8 cellular contexts compared by ENCODE assay signal in the genomic region with DNA sequence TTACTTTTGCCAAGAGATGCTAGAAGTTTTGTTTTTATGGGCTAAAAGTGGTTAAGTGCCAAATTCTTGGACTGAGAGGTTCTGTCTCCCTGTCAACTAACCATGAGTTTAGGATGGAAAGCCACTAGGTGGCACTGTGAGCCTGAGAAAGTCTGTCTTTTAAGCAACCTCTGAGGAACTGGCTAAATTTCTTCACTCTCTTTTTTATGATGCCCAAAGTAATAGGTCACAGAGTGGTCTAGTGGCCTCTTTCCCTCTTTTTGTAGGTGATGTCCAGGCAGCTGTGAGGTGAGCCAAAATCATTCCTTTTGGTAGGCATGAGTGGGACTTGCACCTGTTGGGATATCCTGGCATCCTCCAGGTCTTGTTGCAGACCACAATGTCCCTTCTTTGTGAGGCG. TPM values are rescaled to one million over a fixed set of nuclear protein-coding genes. Genes with fewer than 3 reads are reported as not detected.
A peak's percentile ranks its signal among the peaks of the same experiment; 100 is the strongest.
DNase-seq lines count a peak whose midpoint lies in the region; ATAC-seq, FAIRE-seq and TF ChIP-seq lines count a peak whose summit lies in the region.

No MANE protein-coding gene starts in this region.

- no peak overlapping the region for H3K23ac ChIP-seq in trophoblast cell (ENCODE audit: low read length)

- H3K4me3 ChIP-seq in SJCRH30: no peak overlapping the region
- H3K4me3 ChIP-seq in gastroesophageal sphincter: no peak overlapping the region
- no peak overlapping the region for H3K4me3 ChIP-seq in trophoblast cell (ENCODE audit: low read depth, low read length)

- no peak for FAIRE-seq in urothelium cell line (lab: Jason Lieb, UNC)

- TF ChIP-seq CTCF in gastroesophageal sphincter (IDR thresholded peaks at IDR 0.05): peak; percentile 52 to 80 (median 74)

- H2BK120ac ChIP-seq in trophoblast cell (ENCODE audit: insufficient read depth, low read length, poor library complexity): no peak overlapping the region

- H2BK5ac ChIP-seq in trophoblast cell (ENCODE audit: low read depth, low read length, poor library complexity): no peak overlapping the region

- ATAC-seq in GM18867 (IDR thresholded peaks at IDR 0.05; ENCODE audit: unreplicated experiment) (peak; percentile 61), gastroesophageal sphincter (peak; percentile 70)

- no peak overlapping the region for H2AK5ac ChIP-seq in trophoblast cell (ENCODE audit: low read length)

- H3K4ac ChIP-seq in trophoblast cell (ENCODE audit: low read depth, low read length): no peak overlapping the region

- H3K36me3 ChIP-seq in SJCRH30 (peaks cover 84% of the 10 kb centered on the region), gastroesophageal sphincter (peaks cover 0 to 75% of the 10 kb centered on the region in 2 donors), trophoblast cell (ENCODE audit: control insufficient read depth in 1 of 2, insufficient read depth in 2 of 2, low read length in 2 of 2) (peaks cover 15 to 31% of the 10 kb centered on the region in 2 experiments)

- 88 to 100% methylated on average over 1 of the region's 1 CpG for WGBS in gastroesophageal sphincter (ENCODE audit: low coverage in 1 of 2), 2 donors
- WGBS in trophoblast cell (ENCODE audit: extremely low coverage, insufficient coverage, insufficient read length): no CpG with 5 or more reads among the region's 1 CpG

- no peak overlapping the region for H2BK12ac ChIP-seq in trophoblast cell (ENCODE audit: low read length)

- no peak overlapping the region for H4K8ac ChIP-seq in trophoblast cell (ENCODE audit: low read depth, low read length)

- no peaks in the 10 kb centered on the region for H3K79me1 ChIP-seq in trophoblast cell (ENCODE audit: low read length)

- DNase-seq in ACHN (peak; percentile 90), M059J (ENCODE audit: low read depth) (peak; percentile 79), SJCRH30 (peak; percentile 62 to 87), trophoblast cell (peak; percentile 72 to 94), urothelium cell line (ENCODE audit: low spot score) (peak; percentile 31)
- peak; percentile 58 for DNase-seq in activated gamma-delta T cell treated with anti-CD3 and anti-CD28 coated beads, Interleukin-2, amount 50 U/mL, for 16 hours (ENCODE audit: low read depth)

- no peak overlapping the region for H3K9ac ChIP-seq in trophoblast cell (ENCODE audit: low read length)

- H3K27me3 ChIP-seq in SJCRH30: no peaks in the 10 kb centered on the region
- no peaks in the 10 kb centered on the region for H3K27me3 ChIP-seq in gastroesophageal sphincter
- no peaks in the 10 kb centered on the region for H3K27me3 ChIP-seq in trophoblast cell (ENCODE audit: insufficient read depth, low read length)

- no peak overlapping the region for H2AFZ ChIP-seq in trophoblast cell (ENCODE audit: insufficient read depth, low read length, poor library complexity)

- no peak overlapping the region for H4K91ac ChIP-seq in trophoblast cell (ENCODE audit: low read depth, low read length)

- no peaks in the 10 kb centered on the region for H3K79me2 ChIP-seq in trophoblast cell (ENCODE audit: control insufficient read depth, insufficient read depth, low read length, poor library complexity)

- TF ChIP-seq EP300 in gastroesophageal sphincter (IDR thresholded peaks at IDR 0.05): no peak

- H3K9me3 ChIP-seq in SJCRH30 (replicated peaks): peaks cover 7% of the 10 kb centered on the region; the same call in 1 of the 2 replicates
- H3K9me3 ChIP-seq in gastroesophageal sphincter: peaks cover 0 to 12% (median 0%) of the 10 kb centered on the region in 3 donors
- H3K9me3 ChIP-seq in trophoblast cell (ENCODE audit: insufficient read depth, low read depth, low read length): peaks cover under 1% of the 10 kb centered on the region

- no peak overlapping the region for H3K4me2 ChIP-seq in trophoblast cell (ENCODE audit: low read length)

- no peak overlapping the region for H3K18ac ChIP-seq in trophoblast cell (ENCODE audit: low read length)

- no peak for TF ChIP-seq POLR2A in gastroesophageal sphincter (IDR thresholded peaks at IDR 0.05)

- H3K27ac ChIP-seq in SJCRH30: no peak overlapping the region
- no peak overlapping the region for H3K27ac ChIP-seq in gastroesophageal sphincter
- no peak overlapping the region for H3K27ac ChIP-seq in trophoblast cell (ENCODE audit: low read depth, low read length)

- H3K4me1 ChIP-seq in SJCRH30 (no peaks in the 10 kb centered on the region), gastroesophageal sphincter (no peaks in the 10 kb centered on the region), trophoblast cell (ENCODE audit: control insufficient read depth in 1 of 2, insufficient read depth in 2 of 2, low read length in 2 of 2) (no peaks in the 10 kb centered on the region)

- H4K12ac ChIP-seq in trophoblast cell (ENCODE audit: low read depth, low read length): no peak overlapping the region

- H3K14ac ChIP-seq in trophoblast cell (ENCODE audit: low read length): no peak overlapping the region

- in situ Hi-C loops in ACHN (cut with HindIII; ENCODE audit: low pct_ligation_motif_present, low pct_unique_long_range_greater_than_20kb, low sequenced_read_pairs): loop anchor here (25.0 kb wide), 1 partner anchor 504 kb away; no protein-coding TSS in a partner anchor

RNA-seq across cellular contexts. Expression of a gene that starts 56.8 kb away (rescaled TPM):
- 111 and 171 TPM in 2 replicates for total RNA-seq in M059J (2014; rRNA removed; shearing (Covaris generic))
- total RNA-seq in SJCRH30 (2014; rRNA removed; shearing (Covaris generic)): 146 and 147 TPM in 2 replicates
- total RNA-seq in gastroesophageal sphincter: 100 to 1,000 TPM in 3 of 4 donors, 10 to 100 TPM in 1; 97.1 to 119 (median 103) TPM
- 183 TPM in 2 replicates for polyA plus RNA-seq in trophoblast cell (2013)

Comparison
In these comparisons a context has a peak if more than half of its experiments do, and no peak if none do; other contexts are left out.
1. DNase-seq: peak in every context shown above with its lines; median percentile 90 in ACHN; 83 in trophoblast cell; 79 in M059J; 74 in SJCRH30; 58 in activated gamma-delta T cell treated with anti-CD3 and anti-CD28 coated beads, Interleukin-2, amount 50 U/mL, for 16 hours; 31 in urothelium cell line.